Comparison of ENCODE assay signal across 6 cellular contexts in the genomic region with DNA sequence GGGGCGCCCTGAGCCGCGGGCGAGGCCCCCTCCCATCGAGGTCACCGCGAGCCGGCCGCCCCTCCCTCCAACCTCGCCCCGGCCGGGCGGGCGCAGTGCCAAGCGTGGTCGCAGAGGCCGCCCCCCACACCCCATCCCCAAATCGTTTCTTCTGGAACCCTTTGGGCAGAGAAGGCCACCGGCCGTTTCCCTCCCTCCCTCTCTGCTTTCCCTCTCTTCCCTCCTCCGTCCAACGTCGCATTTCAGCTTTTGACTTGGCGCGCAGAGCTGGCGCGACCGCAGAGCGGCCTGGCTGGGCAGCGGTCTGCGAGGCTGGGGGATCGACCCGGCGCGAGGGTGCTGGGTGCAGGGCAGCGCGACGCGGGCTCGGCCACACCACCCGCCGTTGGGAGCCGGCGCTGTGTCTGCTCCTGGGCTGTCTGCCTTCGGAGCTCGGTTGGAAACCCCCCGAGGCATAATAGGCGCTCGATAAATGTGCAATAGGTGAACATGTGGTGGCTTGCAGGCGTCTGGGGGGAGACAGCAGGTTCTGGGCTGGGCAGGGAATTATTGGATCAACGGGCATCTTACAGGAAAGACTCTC. TPM values are rescaled to one million over a fixed set of nuclear protein-coding genes. Genes with fewer than 3 reads are reported as not detected.
DNase-seq lines count a peak whose midpoint lies in the region; ATAC-seq and TF ChIP-seq lines count a peak whose summit lies in the region.

No MANE protein-coding gene starts in this region.

- H3K9me3 ChIP-seq in sigmoid colon, result no peaks in the 10 kb centered on the region

- no peak overlapping the region for H3K27ac Mint-ChIP-seq in CD14-positive monocyte

- H3K4me1 ChIP-seq in sigmoid colon, result peaks cover 0 to 41% (median 35%) of the 10 kb centered on the region in 4 donors

- H3K4me3 ChIP-seq in NB4 (ENCODE audit: low read depth, low read length) (peak overlapping the region; percentile 55), dorsolateral prefrontal cortex (peak overlapping the region; percentile 33 to 73 (median 58)), sigmoid colon (peak overlapping the region; percentile 17 to 69 (median 52))

- H3K4me1 Mint-ChIP-seq in CD14-positive monocyte, result peaks cover 28% of the 10 kb centered on the region

- H3K27ac ChIP-seq in dorsolateral prefrontal cortex, result peak overlapping the region in 57 of 59 donors; percentile 23 to 95 (median 84)
- peak overlapping the region in 3 of 4 donors; percentile 50 to 66 (median 53) for H3K27ac ChIP-seq in sigmoid colon

- 0 to 1% methylated on average over 51 of the region's 51 CpGs for WGBS in sigmoid colon, 2 donors

- H3K9me3 Mint-ChIP-seq in CD14-positive monocyte, result peaks cover 0 to 12% (median 7%) of the 10 kb centered on the region in 7 donors

- H3K36me3 Mint-ChIP-seq in CD14-positive monocyte, result peaks cover 5 to 12% of the 10 kb centered on the region in 2 donors

- intact Hi-C loops in CD14-positive monocyte (cut with micrococcal nuclease), result loop anchor here in 1 of 2 donors (5.0 kb wide), 1 partner anchor 34 kb away; no protein-coding TSS in a partner anchor
- intact Hi-C loops in dorsolateral prefrontal cortex (cut with DNase I), result no loop called here
- intact Hi-C loops in sigmoid colon (cut with DNase I), result no loop called here

- H3K4me3 Mint-ChIP-seq in CD14-positive monocyte, result peak overlapping the region; percentile 45 to 79

- no peak for TF ChIP-seq CTCF in CD14-positive monocyte (IDR thresholded peaks at IDR 0.05)
- TF ChIP-seq CTCF in NB4 (IDR thresholded peaks at IDR 0.05; ENCODE audit: low read depth, low read length), result no peak
- TF ChIP-seq CTCF in dorsolateral prefrontal cortex (IDR thresholded peaks at IDR 0.05 in 54 of 56, conservative IDR thresholded peaks at IDR 0.05 in 2 of 56; ENCODE audit: low read depth in 1 of 56, partially characterized antibody in 56 of 56), result no peak
- TF ChIP-seq CTCF in sigmoid colon (IDR thresholded peaks at IDR 0.05), result no peak

- no peaks in the 10 kb centered on the region for H3K36me3 ChIP-seq in sigmoid colon

- H3K27me3 Mint-ChIP-seq in CD14-positive monocyte (ENCODE audit: low read depth in 3 of 3), result peaks cover 53 to 69% (median 61%) of the 10 kb centered on the region in 3 donors

- ATAC-seq in HG03039 (IDR thresholded peaks at IDR 0.05; ENCODE audit: unreplicated experiment), result no peak

- TF ChIP-seq POLR2A in NB4 (IDR thresholded peaks at IDR 0.05; ENCODE audit: extremely low read depth, insufficient read length), result no peak
- no peak for TF ChIP-seq POLR2A in sigmoid colon (IDR thresholded peaks at IDR 0.05)

- H3K27me3 ChIP-seq in dorsolateral prefrontal cortex (peaks cover 0 to 24% (median 2%) of the 10 kb centered on the region in 45 donors), sigmoid colon (peaks cover 32 to 63% (median 46%) of the 10 kb centered on the region in 3 donors)

- no peak for DNase-seq in CD14-positive monocyte (ENCODE audit: low spot score)
- DNase-seq in NB4 (ENCODE audit: low read depth), result peak; percentile 80
- DNase-seq in dorsolateral prefrontal cortex, result no peak
- DNase-seq in sigmoid colon, result no peak
- no peak for DNase-seq in OCI-M2 (lab: John Stamatoyannopoulos, UW; ENCODE audit: unreplicated experiment)

- no peak for TF ChIP-seq EP300 in sigmoid colon (IDR thresholded peaks at IDR 0.05)

RNA-seq across cellular contexts. Expression of a gene that starts 2.9 kb away (rescaled TPM):
- not detected for polyA plus RNA-seq in CD14-positive monocyte
- 1 to 10 TPM in 106 of 120 experiments, under 1 TPM in 13, not detected in 1; 0.48 to 4.0 (median 1.6) TPM for total RNA-seq in dorsolateral prefrontal cortex
- under 1 TPM in 1 of 4 donors, not detected in 3; 0.83 TPM for total RNA-seq in sigmoid colon
- under 1 TPM in 1 of 3 donors, not detected in 2; 0.13 TPM for polyA plus RNA-seq in sigmoid colon

RNA-seq across cellular contexts. Expression of a gene that starts 6.7 kb away (rescaled TPM):
- polyA plus RNA-seq in CD14-positive monocyte (1 to 10 TPM in 1 of 2 donors, under 1 TPM in 1; 0.76 to 2.1 TPM), sigmoid colon (1 to 10 TPM in 2 of 3 donors, under 1 TPM in 1; 0.60 to 6.5 (median 1.4) TPM)
- total RNA-seq in dorsolateral prefrontal cortex (10 to 100 TPM; 27.5 to 97.0 (median 62.6) TPM), sigmoid colon (10 to 100 TPM in 2 of 4 donors, 1 to 10 TPM in 2; 5.9 to 16.1 (median 10.5) TPM)

RNA-seq across cellular contexts. Expression of a gene that starts 8.3 kb away (rescaled TPM):
- polyA plus RNA-seq in CD14-positive monocyte, result under 1 TPM in 1 of 2 donors, not detected in 1; 0.28 TPM
- total RNA-seq in dorsolateral prefrontal cortex, result 10 to 100 TPM in 3 of 120 experiments, 1 to 10 TPM in 117; 1.9 to 10.8 (median 5.0) TPM
- 1 to 10 TPM in 1 of 4 donors, not detected in 3; 8.3 TPM for total RNA-seq in sigmoid colon
- polyA plus RNA-seq in sigmoid colon, result 10 to 100 TPM in 1 of 3 donors, 1 to 10 TPM in 1, under 1 TPM in 1; 0.60 to 10.6 (median 2.3) TPM

RNA-seq across cellular contexts. Expression of a gene that starts 39.0 kb away (rescaled TPM):
- polyA plus RNA-seq in CD14-positive monocyte (under 1 TPM; 0.34 to 0.97 TPM), sigmoid colon (10 to 100 TPM in 1 of 3 donors, 1 to 10 TPM in 1, under 1 TPM in 1; 0.60 to 11.6 (median 1.2) TPM)
- total RNA-seq in dorsolateral prefrontal cortex (10 to 100 TPM in 29 of 120 experiments, 1 to 10 TPM in 91; 3.8 to 15.4 (median 8.3) TPM), sigmoid colon (1 to 10 TPM in 2 of 4 donors, under 1 TPM in 2; 0.71 to 1.9 (median 1.1) TPM)

RNA-seq across cellular contexts. Expression of a gene that starts 45.5 kb away (rescaled TPM):
- 100 to 1,000 TPM; 176 to 187 TPM for polyA plus RNA-seq in CD14-positive monocyte
- total RNA-seq in dorsolateral prefrontal cortex, result 100 to 1,000 TPM; 283 to 670 (median 496) TPM
- total RNA-seq in sigmoid colon, result 10 to 100 TPM; 33.2 to 51.5 (median 42.5) TPM
- polyA plus RNA-seq in sigmoid colon, result 100 to 1,000 TPM in 1 of 3 donors, 10 to 100 TPM in 2; 79.3 to 233 (median 99.0) TPM
